8 cellular contexts compared by ENCODE assay signal in genomic region chr2:38600242-38600891, GRCh38. TPM values are rescaled to one million over a fixed set of nuclear protein-coding genes. Genes with fewer than 3 reads are reported as not detected.
A peak's percentile ranks its signal among the peaks of the same experiment; 100 is the strongest.
DNase-seq lines count a peak whose midpoint lies in the region; ATAC-seq and TF ChIP-seq lines count a peak whose summit lies in the region.

No MANE protein-coding gene starts in this region.

- H4K91ac ChIP-seq in neuronal stem cell (ENCODE audit: low read depth, low read length, poor library complexity) = no peak overlapping the region

- no peak overlapping the region for H3K23ac ChIP-seq in neuronal stem cell (ENCODE audit: low read depth, low read length, poor library complexity)

- no peaks in the 10 kb centered on the region for H3K36me3 ChIP-seq in OCI-LY7 (ENCODE audit: insufficient read depth, low read length)
- peaks cover 0 to 6% of the 10 kb centered on the region in 2 donors for H3K36me3 ChIP-seq in neuronal stem cell (replicated peaks in 1 of 2; ENCODE audit: control insufficient read depth in 2 of 2, insufficient read depth in 2 of 2, low read length in 2 of 2)

- peaks cover 4% of the 10 kb centered on the region for H3K79me1 ChIP-seq in neuronal stem cell (ENCODE audit: low read depth, low read length)

- H3K4me1 ChIP-seq in OCI-LY7 (ENCODE audit: insufficient read depth, low read length, poor library complexity, severe bottlenecking) (peaks cover 43% of the 10 kb centered on the region), neuronal stem cell (ENCODE audit: control insufficient read depth in 2 of 2, insufficient read depth in 1 of 2, low read depth in 1 of 2, low read length in 2 of 2) (peaks cover 0 to 12% of the 10 kb centered on the region in 2 donors)

- TF ChIP-seq CTCF in OCI-LY7 (conservative IDR thresholded peaks at IDR 0.05; ENCODE audit: low read length) = no peak

- H3K14ac ChIP-seq in neuronal stem cell (ENCODE audit: low read length) = no peak overlapping the region

- peaks cover 26% of the 10 kb centered on the region; the same call in 1 of the 2 replicates for H3K79me2 ChIP-seq in OCI-LY7 (ENCODE audit: insufficient read depth, low read depth, low read length)

- no peaks in the 10 kb centered on the region for H3K9me3 ChIP-seq in OCI-LY7 (ENCODE audit: low read length)
- H3K9me3 ChIP-seq in neuronal stem cell (replicated peaks in 1 of 2; ENCODE audit: control insufficient read depth in 2 of 2, insufficient read depth in 1 of 2, low read depth in 1 of 2, low read length in 2 of 2) = no peaks in the 10 kb centered on the region

- H3K4ac ChIP-seq in neuronal stem cell (ENCODE audit: low read length) = no peak overlapping the region

- no peak overlapping the region for H2BK12ac ChIP-seq in neuronal stem cell (ENCODE audit: low read length)

- H3K18ac ChIP-seq in neuronal stem cell (ENCODE audit: low read length) = no peak overlapping the region

- CTCF ChIA-PET in OCI-LY7 (lab: Charles Lee; ENCODE audit: unreplicated experiment) = no interaction called here

- H4K20me1 ChIP-seq in OCI-LY7 (ENCODE audit: insufficient read depth, low read length) = peaks cover 8% of the 10 kb centered on the region; the same call in 1 of the 2 replicates

- H3K27ac ChIP-seq in OCI-LY7 (ENCODE audit: low read depth, low read length, poor library complexity, severe bottlenecking) = no peak overlapping the region
- H3K27ac ChIP-seq in neuronal stem cell (replicated peaks; ENCODE audit: low read length) = no peak overlapping the region

- H3K4me3 ChIP-seq in OCI-LY7 (ENCODE audit: low read depth, low read length, poor library complexity, severe bottlenecking) (no peak overlapping the region), neuronal stem cell (ENCODE audit: low read length in 2 of 2) (peak overlapping the region in 1 of 2 donors; percentile 79)

- BruUV-seq in OCI-LY7 (replicated peaks; lab: Mats Ljungman, UMichigan) = no TSS peak

- no peak overlapping the region for H4K8ac ChIP-seq in neuronal stem cell (ENCODE audit: low read depth, low read length)

- H3K9me2 ChIP-seq in OCI-LY7 (ENCODE audit: insufficient read depth, low read length) = no peaks in the 10 kb centered on the region

- peak overlapping the region; percentile 83 for H3K4me2 ChIP-seq in OCI-LY7 (ENCODE audit: low read length)
- peak overlapping the region; percentile 43 for H3K4me2 ChIP-seq in neuronal stem cell (ENCODE audit: insufficient read depth, low read length, poor library complexity, severe bottlenecking)

- no peak overlapping the region for H2BK15ac ChIP-seq in neuronal stem cell (ENCODE audit: low read length)

- no peak for ATAC-seq in GM18909 (IDR thresholded peaks at IDR 0.05; ENCODE audit: poor library complexity, unreplicated experiment)

- POLR2A ChIA-PET in OCI-LY7 (lab: Charles Lee) = interaction anchor here (0.5 to 2.3 kb wide), 8 partner anchors 17 to 151 kb away, joined by 3 to 8 read pairs (median 4); partner anchors contain the start of gene SRSF7

- H3K9ac ChIP-seq in neuronal stem cell (ENCODE audit: low read depth, low read length, poor library complexity) = no peak overlapping the region

- no CpG with 5 or more reads among the region's 15 CpGs for WGBS in neuronal stem cell (ENCODE audit: extremely low coverage in 2 of 2, insufficient read length in 2 of 2, insufficient replicate concordance in 1 of 2), 2 donors

- H2BK120ac ChIP-seq in neuronal stem cell (ENCODE audit: low read depth, low read length) = no peak overlapping the region

- peak; percentile 55 for DNase-seq in ELR (ENCODE audit: low read depth)
- DNase-seq in OCI-LY7 (ENCODE audit: low spot score) = no peak
- peak; percentile 21 for DNase-seq in dermis blood vessel endothelial cell
- no peak for DNase-seq in neuronal stem cell (ENCODE audit: low spot score)
- DNase-seq in NCI-H1694 treated with DMSO at 0.1 percent for 48 hours (lab: John Stamatoyannopoulos, UW) = no peak
- no peak for DNase-seq in mucosa of gallbladder (ENCODE audit: low spot score)
- DNase-seq in hepatic stellate cell (ENCODE audit: low spot score) = no peak

- H2BK5ac ChIP-seq in neuronal stem cell (ENCODE audit: low read length) = no peak overlapping the region

- no peak overlapping the region for H2AFZ ChIP-seq in OCI-LY7 (ENCODE audit: low read length)
- H2AFZ ChIP-seq in neuronal stem cell (ENCODE audit: low read length) = no peak overlapping the region

- intact Hi-C loops in OCI-LY7 (cut with micrococcal nuclease; ENCODE audit: unreplicated experiment) = loop anchor here (5.0 kb wide), 1 partner anchor 522 kb away; the partner anchor contains the start of gene SOS1

- no peak overlapping the region for H2AK5ac ChIP-seq in neuronal stem cell (ENCODE audit: low read depth, low read length)

- no peaks in the 10 kb centered on the region for H3K27me3 ChIP-seq in neuronal stem cell (ENCODE audit: control insufficient read depth in 3 of 3, insufficient read depth in 3 of 3, low read depth in 1 of 3, low read length in 3 of 3)

RNA-seq across cellular contexts. Expression of gene HNRNPLL, which starts 2.4 kb away (rescaled TPM):
- 7.2 and 7.6 TPM in 2 replicates for total RNA-seq in OCI-LY7 (2014; rRNA removed; shearing (Covaris generic))
- total RNA-seq in OCI-LY7 (2022) (47.2 and 47.9 TPM in 2 replicates), dermis blood vessel endothelial cell (51.1 and 52.8 TPM in 2 replicates), mucosa of gallbladder (51.9 TPM)
- polyA plus RNA-seq in neuronal stem cell (2013, experiment 1 of 2) = 38.1 TPM
- polyA plus RNA-seq in neuronal stem cell (2013, experiment 2 of 2) = 38.5 TPM

Comparison
In these comparisons a context has a peak if more than half of its experiments do, and no peak if none do; other contexts are left out.
1. DNase-seq: peak in ELR (single experiment) and dermis blood vessel endothelial cell (single experiment); none in OCI-LY7 (single experiment), neuronal stem cell (single experiment), NCI-H1694 treated with DMSO at 0.1 percent for 48 hours (single experiment), mucosa of gallbladder (single experiment) and hepatic stellate cell (single experiment).